Comparison of ENCODE assay signal across 10 cellular contexts in genomic region chr6:77177470-77177869, GRCh38.
"Had no signal": no experiment of that assay in that cellular context is flagged by ENCODE, and none has a peak within 500 bp of the region (broad histone marks: within the 10 kb centered on the region; RNA-seq: fewer than 3 reads in every experiment).

No MANE protein-coding gene starts in this region.

- DNase-seq: GM23248, GOT3, H7, Karpas-422, KBM-7 had no signal

- H3K4me1 ChIP-seq: HAP-1 had no signal

- H3K27ac ChIP-seq: GM23248, KMS-11 had no signal

- H3K36me3 ChIP-seq: HAP-1 had no signal

- H3K4me3 Mint-ChIP-seq: IgD-negative memory B cell had no signal

- H3K9me3 ChIP-seq: HAP-1 had no signal

- H3K9ac ChIP-seq: GM23248, KMS-11 had no signal

- ATAC-seq: HCT116 had no signal

- H3K27me3 Mint-ChIP-seq: IgD-negative memory B cell had no signal

- H3K4me1 Mint-ChIP-seq: IgD-negative memory B cell had no signal

- H3K4me3 ChIP-seq: GM23248, HAP-1 had no signal

- H2AFZ ChIP-seq: GM23248 had no signal

- FAIRE-seq: HTR-8/SVneo had no signal

- H3K27ac Mint-ChIP-seq: IgD-negative memory B cell had no signal

- H3K4me2 ChIP-seq: KMS-11 had no signal
